ENCODE assay signal across 1 cellular context in genomic region chr2:128594953-128595677, GRCh38.
A peak's percentile ranks its signal among the peaks of the same experiment; 100 is the strongest.
TF ChIP-seq lines count a peak whose summit lies in the region.

No MANE protein-coding gene starts in this region.

TF ChIP-seq in HepG2, 621 proteins besides CTCF, POLR2A, EP300 and RAD21 (continued from another document and continues in another):
- TF ChIP-seq MTA1 (CRISPR knock-in tag; IDR thresholded peaks at IDR 0.05; ENCODE audit: borderline replicate concordance) (no peak), CREB1 (IDR thresholded peaks at IDR 0.05) (peak; percentile 3; the same call in 1 of the 2 replicates), CREB1 (CRISPR knock-in tag; IDR thresholded peaks at IDR 0.05) (no peak), ZNF556 (CRISPR knock-in tag; IDR thresholded peaks at IDR 0.05; ENCODE audit: borderline replicate concordance) (no peak; the same call in 1 of the 2 replicates), HNRNPH1 (optimal IDR thresholded peaks at IDR 0.05; ENCODE audit: low read depth, low read length) (no peak), ZNF605 (CRISPR knock-in tag; IDR thresholded peaks at IDR 0.05) (peak; percentile 53; the same call in 1 of the 2 replicates), ZNF724P (CRISPR knock-in tag; IDR thresholded peaks at IDR 0.05; ENCODE audit: borderline replicate concordance) (no peak), PHB2 (IDR thresholded peaks at IDR 0.05; ENCODE audit: partially characterized antibody) (no peak), ZNF574 (CRISPR knock-in tag; IDR thresholded peaks at IDR 0.05) (peak; percentile 44; the same call in 1 of the 2 replicates), HOXA3 (CRISPR knock-in tag; IDR thresholded peaks at IDR 0.05) (0 out of 2 replicates have a peak, but pooled peaks have one; percentile 13), ZNF614 (CRISPR knock-in tag; IDR thresholded peaks at IDR 0.05; ENCODE audit: borderline replicate concordance) (0 out of 2 replicates have a peak, but pooled peaks have one; percentile 43), MNT (IDR thresholded peaks at IDR 0.05) (no peak), ZSCAN9 (CRISPR knock-in tag; IDR thresholded peaks at IDR 0.05; ENCODE audit: borderline replicate concordance) (peak; percentile 65; the same call in 1 of the 2 replicates), FOSL2 (CRISPR knock-in tag; IDR thresholded peaks at IDR 0.05) (peak; percentile 24; the same call in 1 of the 2 replicates), ZKSCAN8 (CRISPR knock-in tag; IDR thresholded peaks at IDR 0.05; ENCODE audit: borderline replicate concordance) (no peak), IRF9 (CRISPR knock-in tag; IDR thresholded peaks at IDR 0.05; ENCODE audit: borderline replicate concordance) (no peak), IKZF1 (IDR thresholded peaks at IDR 0.05) (no peak), ZNF792 (CRISPR knock-in tag; IDR thresholded peaks at IDR 0.05) (0 out of 2 replicates have a peak, but pooled peaks have one; percentile 10), MATR3 (CRISPR knock-in tag; IDR thresholded peaks at IDR 0.05) (no peak), PPARG (CRISPR knock-in tag; conservative IDR thresholded peaks at IDR 0.05) (no peak), SAFB2 (CRISPR knock-in tag; IDR thresholded peaks at IDR 0.05; ENCODE audit: borderline replicate concordance, low read depth) (no peak), ZNF691 (CRISPR knock-in tag; IDR thresholded peaks at IDR 0.05; ENCODE audit: borderline replicate concordance, low read depth) (peak; percentile 75), ZNF781 (CRISPR knock-in tag; IDR thresholded peaks at IDR 0.05; ENCODE audit: borderline replicate concordance, not compliant biosample characterization) (no peak), TRAFD1 (CRISPR knock-in tag; IDR thresholded peaks at IDR 0.05; ENCODE audit: borderline replicate concordance) (peak; percentile 82; the same call in 1 of the 2 replicates), HNF1B (CRISPR knock-in tag; IDR thresholded peaks at IDR 0.05) (peak; percentile 55), KDM3A (CRISPR knock-in tag; IDR thresholded peaks at IDR 0.05; ENCODE audit: low read depth) (0 out of 2 replicates have a peak, but pooled peaks have one; percentile 25), ZNF510 (CRISPR knock-in tag; IDR thresholded peaks at IDR 0.05; ENCODE audit: low read depth) (no peak), ZNF317 (CRISPR knock-in tag; IDR thresholded peaks at IDR 0.05) (peak; percentile 62; the same call in 1 of the 2 replicates), AGO1 (IDR thresholded peaks at IDR 0.05; ENCODE audit: low read depth, low read length, poor library complexity, severe bottlenecking) (no peak), NRL (CRISPR knock-in tag; IDR thresholded peaks at IDR 0.05; ENCODE audit: borderline replicate concordance) (peak; percentile 46; the same call in 1 of the 2 replicates), HDAC1 (CRISPR knock-in tag; IDR thresholded peaks at IDR 0.05) (0 out of 2 replicates have a peak, but pooled peaks have one; percentile 38), THAP7 (CRISPR knock-in tag; IDR thresholded peaks at IDR 0.05) (0 out of 2 replicates have a peak, but pooled peaks have one; percentile 34), GATAD1 (CRISPR knock-in tag; IDR thresholded peaks at IDR 0.05) (no peak; the same call in 1 of the 2 replicates), HNRNPK (IDR thresholded peaks at IDR 0.05; ENCODE audit: low read depth, low read length, poor library complexity, severe bottlenecking) (no peak), NCOR1 (IDR thresholded peaks at IDR 0.05; ENCODE audit: borderline replicate concordance, low read length) (no peak), ZNF720 (CRISPR knock-in tag; IDR thresholded peaks at IDR 0.05) (no peak), CHD4 (IDR thresholded peaks at IDR 0.05; ENCODE audit: borderline replicate concordance, low read length) (peak; percentile 96), SMC3 (IDR thresholded peaks at IDR 0.05; ENCODE audit: low read length) (peak; percentile 49; the same call in 1 of the 2 replicates), ZNF580 (CRISPR knock-in tag; IDR thresholded peaks at IDR 0.05; ENCODE audit: borderline replicate concordance, low read depth) (peak; percentile 22; the same call in 1 of the 2 replicates), KLF9 (CRISPR knock-in tag; IDR thresholded peaks at IDR 0.05; ENCODE audit: low read depth) (no peak), CREM (IDR thresholded peaks at IDR 0.05) (no peak), CREM (CRISPR knock-in tag; IDR thresholded peaks at IDR 0.05) (no peak), ETV6 (CRISPR knock-in tag; conservative IDR thresholded peaks at IDR 0.05) (no peak), CBX2 (IDR thresholded peaks at IDR 0.05; ENCODE audit: low read depth, low read length) (no peak), CBX2 (CRISPR knock-in tag; IDR thresholded peaks at IDR 0.05; ENCODE audit: low read depth) (no peak), ZNF839 (CRISPR knock-in tag; IDR thresholded peaks at IDR 0.05; ENCODE audit: borderline replicate concordance) (no peak), FOXP1 (IDR thresholded peaks at IDR 0.05) (no peak), FOXP1 (CRISPR knock-in tag; IDR thresholded peaks at IDR 0.05) (peak; percentile 89), RNF2 (conservative IDR thresholded peaks at IDR 0.05; ENCODE audit: low read depth) (no peak), ZNF570 (CRISPR knock-in tag; IDR thresholded peaks at IDR 0.05; ENCODE audit: borderline replicate concordance) (no peak), GMEB2 (CRISPR knock-in tag; IDR thresholded peaks at IDR 0.05; ENCODE audit: low read depth) (no peak), HNF1A (IDR thresholded peaks at IDR 0.05; ENCODE audit: low read depth) (no peak), HNF1A (CRISPR knock-in tag; IDR thresholded peaks at IDR 0.05; ENCODE audit: borderline replicate concordance) (no peak)
